Comparison of ENCODE assay signal across 10 cellular contexts in the genomic region with DNA sequence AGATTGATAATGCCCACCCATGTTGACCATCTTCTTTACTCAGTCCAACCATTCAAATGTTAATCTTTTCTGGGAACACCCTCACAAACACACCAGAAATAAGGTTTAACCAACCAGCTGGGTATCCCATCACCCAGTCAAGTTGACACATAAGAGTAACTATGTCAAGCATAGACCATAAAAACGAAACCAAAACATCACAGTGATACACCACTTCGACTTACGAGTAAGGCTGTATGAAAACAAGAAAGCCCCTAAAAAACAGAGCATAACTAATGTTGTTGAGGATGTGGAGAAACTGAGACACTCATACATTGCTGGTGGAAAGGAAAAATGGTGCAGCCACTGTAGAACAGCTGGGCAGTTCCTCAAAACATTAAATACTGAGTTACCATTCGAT. TPM values are rescaled to one million over a fixed set of nuclear protein-coding genes. Genes with fewer than 3 reads are reported as not detected.
DNase-seq lines count a peak whose midpoint lies in the region; ATAC-seq and TF ChIP-seq lines count a peak whose summit lies in the region.
"Had no signal": no experiment of that assay in that cellular context is flagged by ENCODE, and none has a peak within 500 bp of the region (broad histone marks: within the 10 kb centered on the region; RNA-seq: fewer than 3 reads in every experiment).

No MANE protein-coding gene starts in this region.

- H3K27me3 ChIP-seq in CD4-positive, CD25-positive, alpha-beta regulatory T cell (ENCODE audit: control insufficient read depth, insufficient read depth, low read length), result peaks cover 2% of the 10 kb centered on the region
- H3K27me3 ChIP-seq: testis had no signal

- no peaks in the 10 kb centered on the region for H4K20me1 ChIP-seq in OCI-LY7 (ENCODE audit: insufficient read depth, low read length)

- H3K4me2 ChIP-seq in OCI-LY7 (ENCODE audit: low read length), result no peak overlapping the region

- no peaks in the 10 kb centered on the region for H3K79me2 ChIP-seq in OCI-LY7 (ENCODE audit: insufficient read depth, low read depth, low read length)

- H3K4me3 Mint-ChIP-seq in CD4-positive, CD25-positive, alpha-beta regulatory T cell, result peak overlapping the region in 3 of 4 donors; percentile 7 to 29 (median 11)
- H3K4me3 Mint-ChIP-seq: dendritic cell treated with granulocyte-macrophage colony-stimulating factor and Interleukin-4, amounts not matched to agents 40 ng/mL and 50 ng/mL, for 4 days had no signal

- intact Hi-C loops in OCI-LY7 (cut with micrococcal nuclease; ENCODE audit: unreplicated experiment), result no loop called here

- H3K36me3 ChIP-seq in CD4-positive, CD25-positive, alpha-beta regulatory T cell (ENCODE audit: control insufficient read depth, insufficient read depth, low read length), result no peaks in the 10 kb centered on the region
- H3K36me3 ChIP-seq in OCI-LY7 (ENCODE audit: insufficient read depth, low read length), result no peaks in the 10 kb centered on the region; the same call in 1 of the 2 replicates

- peaks cover 0 to 16% (median 8%) of the 10 kb centered on the region in 4 donors for H3K4me1 Mint-ChIP-seq in CD4-positive, CD25-positive, alpha-beta regulatory T cell

- no peak for ATAC-seq in CD4-positive, CD25-positive, alpha-beta regulatory T cell (ENCODE audit: low read depth in 2 of 2)
- ATAC-seq in GM18870 (IDR thresholded peaks at IDR 0.05; ENCODE audit: unreplicated experiment) (peak; percentile 67), HG02759 (IDR thresholded peaks at IDR 0.05; ENCODE audit: unreplicated experiment) (peak; percentile 79)

- H3K27me3 Mint-ChIP-seq in CD4-positive, CD25-positive, alpha-beta regulatory T cell, result peaks cover 14% of the 10 kb centered on the region
- H3K27me3 Mint-ChIP-seq: dendritic cell treated with granulocyte-macrophage colony-stimulating factor and Interleukin-4, amounts not matched to agents 40 ng/mL and 50 ng/mL, for 4 days had no signal

- H3K9me3 ChIP-seq in CD4-positive, CD25-positive, alpha-beta regulatory T cell (ENCODE audit: control insufficient read depth in 2 of 2, low read length in 2 of 2), result no peaks in the 10 kb centered on the region
- H3K9me3 ChIP-seq in OCI-LY7 (ENCODE audit: low read length), result no peaks in the 10 kb centered on the region
- H3K9me3 ChIP-seq: testis had no signal

- H3K27ac Mint-ChIP-seq in CD4-positive, CD25-positive, alpha-beta regulatory T cell, result peak overlapping the region in 1 of 3 donors; percentile 83
- H3K27ac Mint-ChIP-seq: dendritic cell treated with granulocyte-macrophage colony-stimulating factor and Interleukin-4, amounts not matched to agents 40 ng/mL and 50 ng/mL, for 4 days had no signal

- TF ChIP-seq CTCF in OCI-LY7 (conservative IDR thresholded peaks at IDR 0.05; ENCODE audit: low read length), result no peak

- peaks cover 0 to 2% (median 0%) of the 10 kb centered on the region in 7 donors for H3K9me3 Mint-ChIP-seq in CD4-positive, CD25-positive, alpha-beta regulatory T cell
- H3K9me3 Mint-ChIP-seq: dendritic cell treated with granulocyte-macrophage colony-stimulating factor and Interleukin-4, amounts not matched to agents 40 ng/mL and 50 ng/mL, for 4 days had no signal

- no peaks in the 10 kb centered on the region for H3K9me2 ChIP-seq in OCI-LY7 (ENCODE audit: insufficient read depth, low read length)

- peak overlapping the region; percentile 47 for H3K4me3 ChIP-seq in CD4-positive, CD25-positive, alpha-beta regulatory T cell (ENCODE audit: low read depth, low read length)
- H3K4me3 ChIP-seq in OCI-LY7 (ENCODE audit: low read depth, low read length, poor library complexity, severe bottlenecking), result no peak overlapping the region
- H3K4me3 ChIP-seq: testis had no signal

- POLR2A ChIA-PET in OCI-LY7 (lab: Charles Lee), result interaction anchor here (0.6 kb wide), 1 partner anchor 42 kb away, joined by 3 read pairs; no protein-coding TSS in a partner anchor

- CTCF ChIA-PET in OCI-LY7 (lab: Charles Lee; ENCODE audit: unreplicated experiment), result no interaction called here

- no TSS peak for BruUV-seq in OCI-LY7 (replicated peaks; lab: Mats Ljungman, UMichigan)

- peak in 1 of 3 donors; percentile 39 for DNase-seq in CD4-positive, CD25-positive, alpha-beta regulatory T cell
- no peak for DNase-seq in OCI-LY7 (ENCODE audit: low spot score)
- no peak for DNase-seq in NCI-H1694 (lab: John Stamatoyannopoulos, UW)
- no peak for DNase-seq in NCI-H510A (lab: John Stamatoyannopoulos, UW)
- no peak for DNase-seq in SIG-M5 (lab: John Stamatoyannopoulos, UW)
- no peak for DNase-seq in AG08396 (ENCODE audit: low spot score)
- DNase-seq: testis had no signal

- peaks cover 5% of the 10 kb centered on the region for H3K4me1 ChIP-seq in CD4-positive, CD25-positive, alpha-beta regulatory T cell (ENCODE audit: control insufficient read depth, insufficient read depth, low read length, poor library complexity, severe bottlenecking)
- peaks cover 10% of the 10 kb centered on the region for H3K4me1 ChIP-seq in OCI-LY7 (ENCODE audit: insufficient read depth, low read length, poor library complexity, severe bottlenecking)
- H3K4me1 ChIP-seq: testis had no signal

- peaks cover 5% of the 10 kb centered on the region for H3K36me3 Mint-ChIP-seq in CD4-positive, CD25-positive, alpha-beta regulatory T cell

- no peak overlapping the region for H3K27ac ChIP-seq in CD4-positive, CD25-positive, alpha-beta regulatory T cell (ENCODE audit: insufficient read depth, low read length, poor library complexity, severe bottlenecking)
- H3K27ac ChIP-seq in OCI-LY7 (ENCODE audit: low read depth, low read length, poor library complexity, severe bottlenecking), result no peak overlapping the region
- H3K27ac ChIP-seq: testis had no signal

- peak overlapping the region; percentile 3; the same call in 1 of the 2 replicates for H2AFZ ChIP-seq in OCI-LY7 (ENCODE audit: low read length)

RNA-seq across cellular contexts. Expression of gene SLC35F5, which starts 57.4 kb away (rescaled TPM):
- total RNA-seq in CD4-positive, CD25-positive, alpha-beta regulatory T cell, result 31.6 TPM
- 1 to 10 TPM; 3.5 to 7.3 (median 5.2) TPM for polyA plus RNA-seq in CD4-positive, CD25-positive, alpha-beta regulatory T cell
- 45.4 and 51.1 TPM in 2 replicates for total RNA-seq in OCI-LY7 (2014; rRNA removed; shearing (Covaris generic))
- total RNA-seq in OCI-LY7 (2022), result 56.3 and 58.8 TPM in 2 replicates

Comparison
In these comparisons a context has a peak if more than half of its experiments do, and no peak if none do; other contexts are left out.
1. ATAC-seq: peak in GM18870 (single experiment) and HG02759 (single experiment); none in CD4-positive, CD25-positive, alpha-beta regulatory T cell (0 of 2).